In the genomic region with DNA sequence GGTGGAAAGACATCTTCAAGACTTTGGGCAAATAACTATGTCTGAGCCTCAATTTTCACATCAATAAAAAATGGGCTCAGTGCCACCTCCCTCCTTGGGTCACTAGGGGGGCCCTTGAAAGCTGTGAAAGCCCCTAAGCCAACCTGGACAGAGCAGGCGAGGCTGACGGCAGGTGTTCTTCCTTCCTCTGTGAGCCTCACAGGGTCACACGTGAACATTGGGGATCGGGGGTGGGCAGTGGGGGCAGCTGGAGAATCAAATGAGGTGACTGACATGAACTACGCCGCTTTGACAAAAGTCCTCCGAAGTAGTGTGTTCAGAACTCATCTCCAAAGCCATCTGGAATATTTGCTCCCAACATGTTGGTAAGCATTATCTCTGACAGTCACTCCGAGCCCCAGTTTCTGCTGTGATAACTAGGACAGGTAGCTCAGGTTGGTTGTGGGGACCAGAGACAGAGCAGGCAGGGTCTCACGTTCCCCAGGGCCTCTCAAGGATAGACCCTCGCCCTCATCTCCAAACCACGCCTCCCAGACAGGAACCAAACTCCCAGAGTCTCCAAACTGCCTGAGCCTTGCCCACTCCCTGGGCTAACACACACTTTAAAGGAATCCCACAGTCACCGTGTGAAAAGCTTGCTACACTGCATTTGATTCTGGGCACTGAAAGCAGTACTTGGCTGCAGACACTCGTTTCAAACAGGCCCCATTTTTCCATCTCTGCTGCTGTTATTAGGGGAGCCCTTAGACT, we compare ENCODE assay signal across 8 cellular contexts. TPM values are rescaled to one million over a fixed set of nuclear protein-coding genes. Genes with fewer than 3 reads are reported as not detected.
DNase-seq lines count a peak whose midpoint lies in the region; ATAC-seq and TF ChIP-seq lines count a peak whose summit lies in the region.

No MANE protein-coding gene starts in this region.

- peak overlapping the region; percentile 66 to 84 (median 76); a peak in 18 of 22 replicates for H3K27ac ChIP-seq in BLaER1 treated with 17β-estradiol and CSF1 and Interleukin-3, amounts not matched to agents 10 nM and 100 nM
- peak overlapping the region; percentile 33 to 62 for H3K27ac ChIP-seq in breast epithelium

- H3K27ac Mint-ChIP-seq in naive B cell: peak overlapping the region in 4 of 6 donors; percentile 43 to 84 (median 72)

- peak overlapping the region in 10 of 11 experiments; percentile 4 to 69 (median 56); a peak in 18 of 22 replicates for H3K9ac ChIP-seq in BLaER1 treated with 17β-estradiol and CSF1 and Interleukin-3, amounts not matched to agents 10 nM and 100 nM

- peaks cover 17 to 40% (median 34%) of the 10 kb centered on the region in 11 experiments; a peak in 21 of 22 replicates for H4K20me1 ChIP-seq in BLaER1 treated with 17β-estradiol and CSF1 and Interleukin-3, amounts not matched to agents 10 nM and 100 nM

- peak overlapping the region; percentile 29 to 87 (median 78); a peak in 16 of 20 replicates for H3K4me3 ChIP-seq in BLaER1 treated with 17β-estradiol and CSF1 and Interleukin-3, amounts not matched to agents 10 nM and 100 nM
- H3K4me3 ChIP-seq in breast epithelium: peak overlapping the region; percentile 91 to 96 (median 92)

- H3K9me3 ChIP-seq in BLaER1 treated with 17β-estradiol and CSF1 and Interleukin-3, amounts not matched to agents 10 nM and 100 nM (replicated peaks in 1 of 11): no peaks in the 10 kb centered on the region
- H3K9me3 ChIP-seq in breast epithelium: no peaks in the 10 kb centered on the region

- H3K36me3 ChIP-seq in BLaER1 treated with 17β-estradiol and CSF1 and Interleukin-3, amounts not matched to agents 10 nM and 100 nM: no peaks in the 10 kb centered on the region
- H3K36me3 ChIP-seq in breast epithelium: no peaks in the 10 kb centered on the region

- H3K27me3 ChIP-seq in BLaER1 treated with 17β-estradiol and CSF1 and Interleukin-3, amounts not matched to agents 10 nM and 100 nM: peaks cover 11 to 41% (median 27%) of the 10 kb centered on the region in 11 experiments; a peak in 18 of 22 replicates
- H3K27me3 ChIP-seq in breast epithelium: no peaks in the 10 kb centered on the region

- ATAC-seq in HG03025 (IDR thresholded peaks at IDR 0.05; ENCODE audit: low FRiP score, unreplicated experiment) (peak; percentile 11), naive B cell (ENCODE audit: low read depth in 2 of 2) (peak; percentile 5 to 9), GM18517 (IDR thresholded peaks at IDR 0.05; ENCODE audit: unreplicated experiment) (no peak), HG02840 (IDR thresholded peaks at IDR 0.05; ENCODE audit: low FRiP score, unreplicated experiment) (no peak)

- peak overlapping the region; percentile 86 to 100 (median 90) for H3K4me2 ChIP-seq in BLaER1 treated with 17β-estradiol and CSF1 and Interleukin-3, amounts not matched to agents 10 nM and 100 nM

- no peaks in the 10 kb centered on the region for H3K9me3 Mint-ChIP-seq in naive B cell

- peak overlapping the region; percentile 76 to 92 (median 89) for H3K4me3 Mint-ChIP-seq in naive B cell

- peaks cover 0 to 17% (median 0%) of the 10 kb centered on the region in 3 donors for H3K27me3 Mint-ChIP-seq in naive B cell

- no peaks in the 10 kb centered on the region for H3K36me3 Mint-ChIP-seq in naive B cell

- DNase-seq in breast epithelium (ENCODE audit: low spot score in 2 of 2) (no peak), naive B cell (no peak), NCI-H226 (no peak), NCI-H2196 (lab: John Stamatoyannopoulos, UW; ENCODE audit: unreplicated experiment) (no peak)

- intact Hi-C loops in breast epithelium (cut with DNase I; ENCODE audit: low total_unique reads): loop anchor here (5.0 kb wide), 1 partner anchor 1873 kb away; no protein-coding TSS in a partner anchor

- peaks cover 25 to 39% (median 35%) of the 10 kb centered on the region in 3 donors for H3K4me1 Mint-ChIP-seq in naive B cell

- H3K4me1 ChIP-seq in BLaER1 treated with 17β-estradiol and CSF1 and Interleukin-3, amounts not matched to agents 10 nM and 100 nM: peaks cover 84 to 93% (median 91%) of the 10 kb centered on the region in 10 experiments
- H3K4me1 ChIP-seq in breast epithelium: peaks cover 11 to 23% of the 10 kb centered on the region in 2 donors

- no peak for TF ChIP-seq POLR2A in breast epithelium (IDR thresholded peaks at IDR 0.05)

- TF ChIP-seq CTCF in breast epithelium (IDR thresholded peaks at IDR 0.05): no peak

RNA-seq across cellular contexts. Expression of gene WFS1, which starts 0.8 kb away (rescaled TPM):
- 10 to 100 TPM; 32.5 to 58.3 (median 37.1) TPM for total RNA-seq in breast epithelium
- polyA plus RNA-seq in naive B cell (ENCODE audit: low read depth in 6 of 6): 1 to 10 TPM; 1.5 to 6.0 (median 3.1) TPM

Comparison
In these comparisons a context has a peak if more than half of its experiments do, and no peak if none do; other contexts are left out.
1. ATAC-seq: peak in HG03025 (single experiment) and naive B cell (2 of 2); none in GM18517 (single experiment) and HG02840 (single experiment).